9 cellular contexts compared by ENCODE assay signal in genomic region chr19:36837525-36837901, GRCh38. TPM values are rescaled to one million over a fixed set of nuclear protein-coding genes. Genes with fewer than 3 reads are reported as not detected.
DNase-seq lines count a peak whose midpoint lies in the region; ATAC-seq, FAIRE-seq and TF ChIP-seq lines count a peak whose summit lies in the region.
"Had no signal": no experiment of that assay in that cellular context is flagged by ENCODE, and none has a peak within 500 bp of the region (broad histone marks: within the 10 kb centered on the region; RNA-seq: fewer than 3 reads in every experiment).

No MANE protein-coding gene starts in this region.

- no peak overlapping the region for H2AFZ ChIP-seq in H9 (ENCODE audit: low read length)

- H3T11ph ChIP-seq in H9 (ENCODE audit: low read length) = no peak overlapping the region

- no peak overlapping the region for H4K91ac ChIP-seq in H9 (ENCODE audit: insufficient read length, low read depth, low read length)

- no peak overlapping the region for H2BK12ac ChIP-seq in H9 (ENCODE audit: insufficient read length, low read depth, low read length)

- intact Hi-C loops in kidney (cut with DNase I) = no loop called here

- H4K5ac ChIP-seq in H9 (ENCODE audit: insufficient read length, low read depth, low read length) = no peak overlapping the region

- no peak overlapping the region for H2BK15ac ChIP-seq in H9 (ENCODE audit: low read depth, low read length)

- H3K36me3 Mint-ChIP-seq in H9 (ENCODE audit: insufficient read depth in 1 of 3, low read depth in 3 of 3) = peaks cover 34 to 39% (median 37%) of the 10 kb centered on the region in 3 experiments
- peaks cover 53% of the 10 kb centered on the region for H3K36me3 Mint-ChIP-seq in T-helper 2 cell treated with Interferon-gamma antibody and Interleukin-4, amounts not matched to agents 5 μg/mL and 100 μg/mL, for 36 hours (ENCODE audit: low read depth)

- H3K14ac ChIP-seq in H9 (ENCODE audit: insufficient read depth, low read length) = no peak overlapping the region

- peaks cover 11% of the 10 kb centered on the region for H3K23me2 ChIP-seq in H9 (ENCODE audit: insufficient read length, low read depth, low read length, poor library complexity, severe bottlenecking)

- H3K23ac ChIP-seq in H9 (ENCODE audit: insufficient read length, low read depth, low read length) = no peak overlapping the region

- H3K79me1 ChIP-seq in H9 (ENCODE audit: insufficient read depth, low read depth, low read length, poor library complexity, severe bottlenecking) = no peaks in the 10 kb centered on the region

- no peak overlapping the region for H2AK5ac ChIP-seq in H9 (ENCODE audit: insufficient read length, low read length)

- peaks cover 3% of the 10 kb centered on the region; the same call in 1 of the 2 replicates for H3K79me2 ChIP-seq in H9 (ENCODE audit: insufficient read depth, low read length)

- TF ChIP-seq CTCF in H9 (conservative IDR thresholded peaks at IDR 0.05) (no peak), kidney (IDR thresholded peaks at IDR 0.05; ENCODE audit: borderline replicate concordance, extremely low read depth, insufficient read depth) (no peak)

- peak overlapping the region; percentile 91 for H3K4me2 ChIP-seq in H9 (ENCODE audit: insufficient read depth, insufficient read length, low read length)

- no CpG with 5 or more reads among the region's 6 CpGs for WGBS in H9 (ENCODE audit: extremely low coverage, insufficient read length, low lambda C conversion rate)

- H2BK20ac ChIP-seq in H9 (ENCODE audit: low read depth, low read length, poor library complexity, severe bottlenecking) = no peak overlapping the region

- H3K4me1 Mint-ChIP-seq in H9 = peaks cover 3 to 5% of the 10 kb centered on the region in 2 experiments
- peaks cover 3% of the 10 kb centered on the region for H3K4me1 Mint-ChIP-seq in T-helper 2 cell treated with Interferon-gamma antibody and Interleukin-4, amounts not matched to agents 5 μg/mL and 100 μg/mL, for 36 hours (ENCODE audit: low read depth)

- H3K9ac ChIP-seq in H9 (ENCODE audit: extremely low read depth, insufficient read length, low read length) (peak overlapping the region; percentile 76), kidney (ENCODE audit: low read length in 2 of 2) (peak overlapping the region; percentile 77 to 83), subcutaneous abdominal adipose tissue (ENCODE audit: low read length in 5 of 5) (peak overlapping the region; percentile 64 to 95 (median 83))

- H3K4me3 Mint-ChIP-seq in H9 = no peak overlapping the region
- H3K4me3 Mint-ChIP-seq in T-helper 2 cell treated with Interferon-gamma antibody and Interleukin-4, amounts not matched to agents 5 μg/mL and 100 μg/mL, for 36 hours = no peak overlapping the region

- H3K27me3 ChIP-seq in H9 (ENCODE audit: insufficient read depth, low read length) (no peaks in the 10 kb centered on the region), subcutaneous abdominal adipose tissue (ENCODE audit: control insufficient read depth in 5 of 5, insufficient read depth in 4 of 5, low read length in 5 of 5) (no peaks in the 10 kb centered on the region)

- ATAC-seq in HG02571 (IDR thresholded peaks at IDR 0.05; ENCODE audit: unreplicated experiment) (no peak), HG03025 (IDR thresholded peaks at IDR 0.05; ENCODE audit: low FRiP score, unreplicated experiment) (no peak), GM19023 (IDR thresholded peaks at IDR 0.05; ENCODE audit: unreplicated experiment) (no peak)

- H2BK5ac ChIP-seq in H9 (ENCODE audit: insufficient read length, low read length) = no peak overlapping the region

- H4K20me1 ChIP-seq in H9 (ENCODE audit: control insufficient read depth, insufficient read depth, insufficient read length) = no peaks in the 10 kb centered on the region

- no peak overlapping the region for H3K56ac ChIP-seq in H9 (ENCODE audit: insufficient read length, low read depth, low read length)

- H3K4me3 ChIP-seq in kidney (ENCODE audit: low read length in 2 of 2) (peak overlapping the region; percentile 76 to 99), subcutaneous abdominal adipose tissue (ENCODE audit: low read depth in 1 of 5, low read length in 5 of 5) (peak overlapping the region; percentile 93 to 100 (median 98))

- H3K27ac ChIP-seq in H9 (ENCODE audit: insufficient read length, low read depth, low read length) (no peak overlapping the region), angular gyrus (ENCODE audit: low read depth, low read length) (peak overlapping the region; percentile 97), kidney (ENCODE audit: low read depth in 2 of 2, low read length in 2 of 2) (peak overlapping the region; percentile 75 to 92), subcutaneous abdominal adipose tissue (ENCODE audit: low read depth, low read length) (peak overlapping the region; percentile 89)

- no peak overlapping the region for H3K4ac ChIP-seq in H9 (ENCODE audit: low read depth, low read length)

- H4K8ac ChIP-seq in H9 (replicated peaks; ENCODE audit: insufficient read length, low read depth, low read length) = no peak overlapping the region

- H3K36me3 ChIP-seq in kidney (ENCODE audit: control insufficient read depth in 1 of 2, insufficient read depth in 2 of 2, low read length in 2 of 2) = peaks cover 0 to 10% of the 10 kb centered on the region in 2 donors
- H3K36me3 ChIP-seq in subcutaneous abdominal adipose tissue (ENCODE audit: control insufficient read depth in 5 of 5, insufficient read depth in 5 of 5, low read length in 5 of 5) = peaks cover 3 to 18% (median 15%) of the 10 kb centered on the region in 5 donors

- H3K4me1 ChIP-seq in H9 (ENCODE audit: insufficient read depth, low read length) (no peaks in the 10 kb centered on the region), kidney (ENCODE audit: control insufficient read depth in 1 of 2, insufficient read depth in 1 of 2, low read depth in 1 of 2, low read length in 2 of 2) (peaks cover 0 to 7% of the 10 kb centered on the region in 2 donors), subcutaneous abdominal adipose tissue (ENCODE audit: control insufficient read depth in 5 of 5, insufficient read depth in 5 of 5, low read length in 5 of 5) (peaks cover 2 to 21% (median 18%) of the 10 kb centered on the region in 5 donors)

- no peak overlapping the region for H3K27ac Mint-ChIP-seq in H9
- no peak overlapping the region for H3K27ac Mint-ChIP-seq in T-helper 2 cell treated with Interferon-gamma antibody and Interleukin-4, amounts not matched to agents 5 μg/mL and 100 μg/mL, for 36 hours
- H3K27ac Mint-ChIP-seq: progenitor cell of endocrine pancreas had no signal

- FAIRE-seq in kidney (lab: Jason Lieb, UNC) = no peak

- no peak overlapping the region for H3K18ac ChIP-seq in H9 (ENCODE audit: insufficient read length, low read depth, low read length)

- peaks cover 19 to 34% of the 10 kb centered on the region in 2 experiments for H3K9me3 Mint-ChIP-seq in H9
- peaks cover 51% of the 10 kb centered on the region for H3K9me3 Mint-ChIP-seq in T-helper 2 cell treated with Interferon-gamma antibody and Interleukin-4, amounts not matched to agents 5 μg/mL and 100 μg/mL, for 36 hours

- no peak overlapping the region for H2BK120ac ChIP-seq in H9 (ENCODE audit: low read depth, low read length, poor library complexity, severe bottlenecking)

- H3K9me3 ChIP-seq in H9 (ENCODE audit: control insufficient read depth, low read depth, low read length) = peaks cover under 1% of the 10 kb centered on the region
- peaks cover 6 to 16% of the 10 kb centered on the region in 2 donors for H3K9me3 ChIP-seq in kidney (ENCODE audit: control insufficient read depth in 1 of 2, low read length in 2 of 2)
- H3K9me3 ChIP-seq in subcutaneous abdominal adipose tissue (ENCODE audit: control insufficient read depth in 5 of 5, low read length in 5 of 5) = peaks cover 8 to 39% (median 32%) of the 10 kb centered on the region in 5 donors

- H3K27me3 Mint-ChIP-seq in H9 (ENCODE audit: low read depth) = no peaks in the 10 kb centered on the region; the same call in 1 of the 2 replicates
- H3K27me3 Mint-ChIP-seq in T-helper 2 cell treated with Interferon-gamma antibody and Interleukin-4, amounts not matched to agents 5 μg/mL and 100 μg/mL, for 36 hours (ENCODE audit: low read depth) = no peaks in the 10 kb centered on the region
- H3K27me3 Mint-ChIP-seq: progenitor cell of endocrine pancreas had no signal

- DNase-seq in H9 = no peak
- DNase-seq in kidney = no peak
- no peak for DNase-seq in T-helper 2 cell treated with Interferon-gamma antibody and Interleukin-4, amounts not matched to agents 5 μg/mL and 100 μg/mL, for 36 hours (ENCODE audit: low spot score)

RNA-seq across cellular contexts. Expression of gene ZNF790, which starts 0.7 kb away (rescaled TPM):
- 8.2 and 9.6 TPM in 2 replicates for total RNA-seq in H9 (2021)
- 9.5 TPM for total RNA-seq in kidney
- polyA plus RNA-seq in kidney (ENCODE audit: insufficient read depth, low read depth, low replicate concordance) = 4.6 TPM

RNA-seq across cellular contexts. Expression of gene ZNF345, which starts 13.2 kb away (rescaled TPM):
- total RNA-seq in H9 (2021) (5.5 and 6.0 TPM in 2 replicates), kidney (8.5 TPM)
- polyA plus RNA-seq in kidney (ENCODE audit: insufficient read depth, low read depth, low replicate concordance) = 2.0 TPM
